19 cellular contexts compared by ENCODE assay signal in genomic region chr3:132800958-132801357, GRCh38.
DNase-seq lines count a peak whose midpoint lies in the region; ATAC-seq and TF ChIP-seq lines count a peak whose summit lies in the region.
"Had no signal": no experiment of that assay in that cellular context is flagged by ENCODE, and none has a peak within 500 bp of the region (broad histone marks: within the 10 kb centered on the region; RNA-seq: fewer than 3 reads in every experiment).

No MANE protein-coding gene starts in this region.

- H3K27ac ChIP-seq in BLaER1 treated with 17β-estradiol and CSF1 and Interleukin-3, amounts not matched to agents 10 nM and 100 nM, result no peak overlapping the region
- H3K27ac ChIP-seq in A673 (ENCODE audit: low read depth, low read length, poor library complexity, severe bottlenecking), result no peak overlapping the region
- H3K27ac ChIP-seq: A549 had no signal

- no peaks in the 10 kb centered on the region for H3K9me3 Mint-ChIP-seq in osteocyte (ENCODE audit: unreplicated experiment)

- peaks cover 47% of the 10 kb centered on the region for H3K4me1 Mint-ChIP-seq in osteocyte (ENCODE audit: unreplicated experiment)

- H3K4me3 Mint-ChIP-seq in osteocyte (ENCODE audit: unreplicated experiment), result peak overlapping the region; percentile 24
- H3K4me3 Mint-ChIP-seq: CD4-positive, alpha-beta memory T cell had no signal

- no peak overlapping the region for H3K4me3 ChIP-seq in BLaER1 treated with 17β-estradiol and CSF1 and Interleukin-3, amounts not matched to agents 10 nM and 100 nM
- H3K4me3 ChIP-seq in adipocyte (ENCODE audit: low read length) (no peak overlapping the region), A673 (ENCODE audit: low read depth, low read length, poor library complexity, severe bottlenecking) (no peak overlapping the region)
- H3K4me3 ChIP-seq: A549 had no signal

- peak overlapping the region; percentile 80 for H3K27ac Mint-ChIP-seq in osteocyte (ENCODE audit: unreplicated experiment)
- H3K27ac Mint-ChIP-seq: CD4-positive, alpha-beta memory T cell had no signal

- intact Hi-C loops in A673 (cut with micrococcal nuclease; ENCODE audit: unreplicated experiment), result no loop called here

- no peaks in the 10 kb centered on the region for H3K36me3 ChIP-seq in BLaER1 treated with 17β-estradiol and CSF1 and Interleukin-3, amounts not matched to agents 10 nM and 100 nM
- H3K36me3 ChIP-seq in adipocyte (ENCODE audit: control insufficient read depth, insufficient read depth, low read length, severe bottlenecking), result no peaks in the 10 kb centered on the region
- no peaks in the 10 kb centered on the region for H3K36me3 ChIP-seq in A673 (ENCODE audit: insufficient read depth, low read length, poor library complexity, severe bottlenecking)

- H3K4me1 ChIP-seq in BLaER1 treated with 17β-estradiol and CSF1 and Interleukin-3, amounts not matched to agents 10 nM and 100 nM, result no peaks in the 10 kb centered on the region
- H3K4me1 ChIP-seq in adipocyte (ENCODE audit: control insufficient read depth, insufficient read depth, low read length), result peaks cover 15% of the 10 kb centered on the region
- H3K4me1 ChIP-seq in A673 (ENCODE audit: insufficient read depth, low read length, poor library complexity, severe bottlenecking), result no peaks in the 10 kb centered on the region
- H3K4me1 ChIP-seq: A549 had no signal

- no peaks in the 10 kb centered on the region for H3K9me3 ChIP-seq in BLaER1 treated with 17β-estradiol and CSF1 and Interleukin-3, amounts not matched to agents 10 nM and 100 nM (replicated peaks in 1 of 11)
- H3K9me3 ChIP-seq in adipocyte (ENCODE audit: control insufficient read depth, low read length) (no peaks in the 10 kb centered on the region), A673 (ENCODE audit: low read depth, low read length, poor library complexity, severe bottlenecking) (no peaks in the 10 kb centered on the region)
- H3K9me3 ChIP-seq: A549 had no signal

- peak overlapping the region in 8 of 11 experiments; percentile 2 to 28 (median 19); a peak in 6 of 22 replicates for H3K4me2 ChIP-seq in BLaER1 treated with 17β-estradiol and CSF1 and Interleukin-3, amounts not matched to agents 10 nM and 100 nM
- H3K4me2 ChIP-seq: A549 had no signal

- peaks cover 2% of the 10 kb centered on the region for H3K27me3 Mint-ChIP-seq in osteocyte (ENCODE audit: unreplicated experiment)
- H3K27me3 Mint-ChIP-seq: CD4-positive, alpha-beta memory T cell had no signal

- no peaks in the 10 kb centered on the region for H3K36me3 Mint-ChIP-seq in osteocyte (ENCODE audit: unreplicated experiment)
- H3K36me3 Mint-ChIP-seq: CD4-positive, alpha-beta memory T cell had no signal

- DNase-seq in adipocyte (ENCODE audit: low read depth) (peak; percentile 38), fibroblast of peridontal ligament (ENCODE audit: extremely low read depth) (peak; percentile 16), osteocyte (ENCODE audit: extremely low spot score, unreplicated experiment) (no peak), omental fat pad (ENCODE audit: low spot score) (no peak), A673 (ENCODE audit: low spot score) (no peak), SK-N-DZ (ENCODE audit: low spot score) (no peak), Kasumi-1 (lab: John Stamatoyannopoulos, UW) (no peak)
- DNase-seq: AML-193; CD4-positive, alpha-beta memory T cell; DND-41; H7; Karpas-422; NCI-H1436; NCI-H2029 treated with DMSO at 0.1 percent for 48 hours; NCI-H510A; OCI-M1; RPMI8226 had no signal

- no peak for ATAC-seq in omental fat pad (ENCODE audit: low FRiP score)
- ATAC-seq: A549 had no signal

- CTCF ChIA-PET in A673 (lab: Charles Lee), result no interaction called here

- no peak overlapping the region for H3K9ac ChIP-seq in BLaER1 treated with 17β-estradiol and CSF1 and Interleukin-3, amounts not matched to agents 10 nM and 100 nM
- no peak overlapping the region for H3K9ac ChIP-seq in adipocyte (ENCODE audit: low read length)

- no peak for TF ChIP-seq CTCF in osteocyte (IDR thresholded peaks at IDR 0.05)
- TF ChIP-seq CTCF in omental fat pad (IDR thresholded peaks at IDR 0.05), result no peak
- no peak for TF ChIP-seq CTCF in A673 (conservative IDR thresholded peaks at IDR 0.05; ENCODE audit: low read depth, low read length)

- POLR2A ChIA-PET in A673 (lab: Charles Lee; ENCODE audit: low non-redundant PET), result no interaction called here

- BruUV-seq in A673 (replicated peaks; lab: Mats Ljungman, UMichigan), result no TSS peak

- H3K27me3 ChIP-seq in BLaER1 treated with 17β-estradiol and CSF1 and Interleukin-3, amounts not matched to agents 10 nM and 100 nM, result no peaks in the 10 kb centered on the region
- no peaks in the 10 kb centered on the region for H3K27me3 ChIP-seq in adipocyte (replicated peaks; ENCODE audit: control insufficient read depth, insufficient read depth, low read length)
- no peaks in the 10 kb centered on the region for H3K27me3 ChIP-seq in A673 (replicated peaks; ENCODE audit: insufficient read depth, low read depth, low read length, poor library complexity)

- H4K20me1 ChIP-seq in BLaER1 treated with 17β-estradiol and CSF1 and Interleukin-3, amounts not matched to agents 10 nM and 100 nM, result no peaks in the 10 kb centered on the region

Comparison
In these comparisons a context has a peak if more than half of its experiments do, and no peak if none do; other contexts are left out.
1. DNase-seq: peak in adipocyte (single experiment) and fibroblast of peridontal ligament (single experiment); none in osteocyte (single experiment), omental fat pad (single experiment), A673 (single experiment), SK-N-DZ (single experiment) and Kasumi-1 (0 of 2).